ENCODE assay signal across 1 cellular context in the genomic region with DNA sequence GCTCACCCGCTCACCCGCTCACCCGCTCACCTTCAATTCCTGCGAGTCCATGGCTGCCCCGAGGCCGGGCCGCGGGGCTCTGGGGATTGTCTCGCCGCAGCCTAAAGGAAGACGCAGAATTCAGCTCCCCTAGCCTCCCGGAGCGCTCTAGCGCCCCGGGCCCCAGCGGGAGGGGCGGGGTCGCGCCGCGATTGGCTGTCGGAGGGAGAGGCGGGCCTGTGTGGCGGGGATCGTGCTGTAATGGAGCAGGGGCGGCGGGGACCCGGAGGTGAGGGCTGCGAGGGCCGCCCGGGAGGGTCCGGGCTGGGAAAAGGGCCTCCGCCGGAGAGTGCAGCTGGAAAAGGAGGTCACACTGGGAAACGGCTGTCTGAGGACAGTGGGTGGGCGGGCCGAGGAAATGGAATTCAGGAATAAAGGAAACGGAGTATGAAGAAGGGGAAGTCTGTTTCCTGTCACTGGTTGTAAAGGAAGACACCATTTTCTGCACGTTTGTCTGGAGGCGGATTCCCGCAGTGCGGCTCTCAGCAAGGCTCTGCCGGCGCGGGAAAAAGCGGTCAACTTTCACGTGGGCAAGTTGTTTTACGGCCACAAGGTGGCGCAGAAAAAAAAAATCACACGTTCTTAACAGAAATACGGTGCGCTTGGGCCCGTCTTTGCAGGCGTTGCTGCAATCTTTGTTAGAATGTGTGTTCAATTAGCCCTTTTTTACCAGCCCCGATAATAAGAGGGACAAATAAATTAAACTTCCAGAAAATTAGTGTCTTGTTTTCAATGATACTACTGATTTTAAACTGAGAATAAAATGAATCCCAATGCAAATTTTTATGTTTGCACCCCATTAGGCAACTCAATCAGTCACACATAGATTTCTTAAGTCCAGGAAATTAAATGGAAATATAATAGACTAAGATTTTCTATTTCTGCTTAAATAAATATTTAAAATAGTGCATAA.
TF ChIP-seq lines count a peak whose summit lies in the region.

A gene (minus strand): TSS at position 122 of the 952 bp plus-strand sequence. CDS start 71 bp downstream, at position 51.

TF ChIP-seq in K562, 482 proteins besides CTCF, POLR2A, EP300 and RAD21 (continued from another document):
- TF ChIP-seq FUS (optimal IDR thresholded peaks at IDR 0.05; ENCODE audit: low read depth, low read length) (no peak), PRMT5 (CRISPR knock-in tag; IDR thresholded peaks at IDR 0.05) (no peak), GTF2E2 (tag; IDR thresholded peaks at IDR 0.05) (peak; percentile 84; the same call in 1 of the 2 replicates), CC2D1A (IDR thresholded peaks at IDR 0.05) (peak; percentile 75; the same call in 1 of the 2 replicates), ZKSCAN1 (IDR thresholded peaks at IDR 0.05; ENCODE audit: low read depth, low read length) (0 out of 2 replicates have a peak, but pooled peaks have one; percentile 4), PHB (CRISPR knock-in tag; IDR thresholded peaks at IDR 0.05) (no peak)
- TF ChIP-seq, protein P1, sequence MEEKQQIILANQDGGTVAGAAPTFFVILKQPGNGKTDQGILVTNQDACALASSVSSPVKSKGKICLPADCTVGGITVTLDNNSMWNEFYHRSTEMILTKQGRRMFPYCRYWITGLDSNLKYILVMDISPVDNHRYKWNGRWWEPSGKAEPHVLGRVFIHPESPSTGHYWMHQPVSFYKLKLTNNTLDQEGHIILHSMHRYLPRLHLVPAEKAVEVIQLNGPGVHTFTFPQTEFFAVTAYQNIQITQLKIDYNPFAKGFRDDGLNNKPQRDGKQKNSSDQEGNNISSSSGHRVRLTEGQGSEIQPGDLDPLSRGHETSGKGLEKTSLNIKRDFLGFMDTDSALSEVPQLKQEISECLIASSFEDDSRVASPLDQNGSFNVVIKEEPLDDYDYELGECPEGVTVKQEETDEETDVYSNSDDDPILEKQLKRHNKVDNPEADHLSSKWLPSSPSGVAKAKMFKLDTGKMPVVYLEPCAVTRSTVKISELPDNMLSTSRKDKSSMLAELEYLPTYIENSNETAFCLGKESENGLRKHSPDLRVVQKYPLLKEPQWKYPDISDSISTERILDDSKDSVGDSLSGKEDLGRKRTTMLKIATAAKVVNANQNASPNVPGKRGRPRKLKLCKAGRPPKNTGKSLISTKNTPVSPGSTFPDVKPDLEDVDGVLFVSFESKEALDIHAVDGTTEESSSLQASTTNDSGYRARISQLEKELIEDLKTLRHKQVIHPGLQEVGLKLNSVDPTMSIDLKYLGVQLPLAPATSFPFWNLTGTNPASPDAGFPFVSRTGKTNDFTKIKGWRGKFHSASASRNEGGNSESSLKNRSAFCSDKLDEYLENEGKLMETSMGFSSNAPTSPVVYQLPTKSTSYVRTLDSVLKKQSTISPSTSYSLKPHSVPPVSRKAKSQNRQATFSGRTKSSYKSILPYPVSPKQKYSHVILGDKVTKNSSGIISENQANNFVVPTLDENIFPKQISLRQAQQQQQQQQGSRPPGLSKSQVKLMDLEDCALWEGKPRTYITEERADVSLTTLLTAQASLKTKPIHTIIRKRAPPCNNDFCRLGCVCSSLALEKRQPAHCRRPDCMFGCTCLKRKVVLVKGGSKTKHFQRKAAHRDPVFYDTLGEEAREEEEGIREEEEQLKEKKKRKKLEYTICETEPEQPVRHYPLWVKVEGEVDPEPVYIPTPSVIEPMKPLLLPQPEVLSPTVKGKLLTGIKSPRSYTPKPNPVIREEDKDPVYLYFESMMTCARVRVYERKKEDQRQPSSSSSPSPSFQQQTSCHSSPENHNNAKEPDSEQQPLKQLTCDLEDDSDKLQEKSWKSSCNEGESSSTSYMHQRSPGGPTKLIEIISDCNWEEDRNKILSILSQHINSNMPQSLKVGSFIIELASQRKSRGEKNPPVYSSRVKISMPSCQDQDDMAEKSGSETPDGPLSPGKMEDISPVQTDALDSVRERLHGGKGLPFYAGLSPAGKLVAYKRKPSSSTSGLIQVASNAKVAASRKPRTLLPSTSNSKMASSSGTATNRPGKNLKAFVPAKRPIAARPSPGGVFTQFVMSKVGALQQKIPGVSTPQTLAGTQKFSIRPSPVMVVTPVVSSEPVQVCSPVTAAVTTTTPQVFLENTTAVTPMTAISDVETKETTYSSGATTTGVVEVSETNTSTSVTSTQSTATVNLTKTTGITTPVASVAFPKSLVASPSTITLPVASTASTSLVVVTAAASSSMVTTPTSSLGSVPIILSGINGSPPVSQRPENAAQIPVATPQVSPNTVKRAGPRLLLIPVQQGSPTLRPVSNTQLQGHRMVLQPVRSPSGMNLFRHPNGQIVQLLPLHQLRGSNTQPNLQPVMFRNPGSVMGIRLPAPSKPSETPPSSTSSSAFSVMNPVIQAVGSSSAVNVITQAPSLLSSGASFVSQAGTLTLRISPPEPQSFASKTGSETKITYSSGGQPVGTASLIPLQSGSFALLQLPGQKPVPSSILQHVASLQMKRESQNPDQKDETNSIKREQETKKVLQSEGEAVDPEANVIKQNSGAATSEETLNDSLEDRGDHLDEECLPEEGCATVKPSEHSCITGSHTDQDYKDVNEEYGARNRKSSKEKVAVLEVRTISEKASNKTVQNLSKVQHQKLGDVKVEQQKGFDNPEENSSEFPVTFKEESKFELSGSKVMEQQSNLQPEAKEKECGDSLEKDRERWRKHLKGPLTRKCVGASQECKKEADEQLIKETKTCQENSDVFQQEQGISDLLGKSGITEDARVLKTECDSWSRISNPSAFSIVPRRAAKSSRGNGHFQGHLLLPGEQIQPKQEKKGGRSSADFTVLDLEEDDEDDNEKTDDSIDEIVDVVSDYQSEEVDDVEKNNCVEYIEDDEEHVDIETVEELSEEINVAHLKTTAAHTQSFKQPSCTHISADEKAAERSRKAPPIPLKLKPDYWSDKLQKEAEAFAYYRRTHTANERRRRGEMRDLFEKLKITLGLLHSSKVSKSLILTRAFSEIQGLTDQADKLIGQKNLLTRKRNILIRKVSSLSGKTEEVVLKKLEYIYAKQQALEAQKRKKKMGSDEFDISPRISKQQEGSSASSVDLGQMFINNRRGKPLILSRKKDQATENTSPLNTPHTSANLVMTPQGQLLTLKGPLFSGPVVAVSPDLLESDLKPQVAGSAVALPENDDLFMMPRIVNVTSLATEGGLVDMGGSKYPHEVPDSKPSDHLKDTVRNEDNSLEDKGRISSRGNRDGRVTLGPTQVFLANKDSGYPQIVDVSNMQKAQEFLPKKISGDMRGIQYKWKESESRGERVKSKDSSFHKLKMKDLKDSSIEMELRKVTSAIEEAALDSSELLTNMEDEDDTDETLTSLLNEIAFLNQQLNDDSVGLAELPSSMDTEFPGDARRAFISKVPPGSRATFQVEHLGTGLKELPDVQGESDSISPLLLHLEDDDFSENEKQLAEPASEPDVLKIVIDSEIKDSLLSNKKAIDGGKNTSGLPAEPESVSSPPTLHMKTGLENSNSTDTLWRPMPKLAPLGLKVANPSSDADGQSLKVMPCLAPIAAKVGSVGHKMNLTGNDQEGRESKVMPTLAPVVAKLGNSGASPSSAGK (IDR thresholded peaks at IDR 0.05), result peak; percentile 98
- TF ChIP-seq, protein P2, sequence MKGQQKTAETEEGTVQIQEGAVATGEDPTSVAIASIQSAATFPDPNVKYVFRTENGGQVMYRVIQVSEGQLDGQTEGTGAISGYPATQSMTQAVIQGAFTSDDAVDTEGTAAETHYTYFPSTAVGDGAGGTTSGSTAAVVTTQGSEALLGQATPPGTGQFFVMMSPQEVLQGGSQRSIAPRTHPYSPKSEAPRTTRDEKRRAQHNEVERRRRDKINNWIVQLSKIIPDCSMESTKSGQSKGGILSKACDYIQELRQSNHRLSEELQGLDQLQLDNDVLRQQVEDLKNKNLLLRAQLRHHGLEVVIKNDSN (CRISPR knock-in tag; IDR thresholded peaks at IDR 0.05), result peak; percentile 59
